Comparison of ENCODE assay signal across 8 cellular contexts in the genomic region with DNA sequence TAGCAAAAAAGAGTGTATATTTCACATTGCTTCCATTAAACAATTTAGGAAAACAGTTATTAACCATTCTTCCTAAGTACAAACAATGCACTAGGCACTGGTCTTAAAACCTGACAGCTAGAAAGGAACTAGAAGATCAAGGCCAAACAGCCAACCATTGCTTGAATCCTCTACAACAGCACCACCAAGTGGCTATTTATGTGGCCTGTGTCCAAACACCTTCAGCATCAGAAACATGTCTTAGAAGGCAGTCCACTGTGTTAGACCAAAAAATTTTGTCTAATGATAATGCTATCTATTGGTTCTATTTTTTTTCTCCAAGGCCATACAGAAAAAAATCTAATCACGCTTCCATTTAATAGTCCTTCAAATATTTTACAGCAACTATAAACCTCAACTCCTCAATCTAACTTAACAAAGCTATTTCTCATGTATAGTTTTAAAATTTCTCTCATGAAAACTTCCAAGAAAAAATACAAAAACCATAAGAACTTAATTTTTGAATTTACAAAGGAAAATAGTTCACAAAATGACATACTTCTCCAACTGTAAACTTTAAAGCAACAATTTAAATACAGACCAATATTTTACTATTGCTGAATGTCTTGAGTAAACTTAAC. TPM values are rescaled to one million over a fixed set of nuclear protein-coding genes. Genes with fewer than 3 reads are reported as not detected.
DNase-seq lines count a peak whose midpoint lies in the region; ATAC-seq and TF ChIP-seq lines count a peak whose summit lies in the region.

No MANE protein-coding gene starts in this region.

- peak; percentile 37 for DNase-seq in activated naive CD4-positive, alpha-beta T cell treated with anti-CD3 and anti-CD28 coated beads for 36 hours
- no peak for DNase-seq in activated naive CD4-positive, alpha-beta T cell treated with Interleukin-2 at 50 U/mL for 16 hours
- DNase-seq in IMR-90 (peak; percentile 38), epithelial cell of esophagus (ENCODE audit: low read depth) (peak; percentile 83), trophoblast cell (peak; percentile 37 to 81)

- no peak overlapping the region for H3K4me3 Mint-ChIP-seq in activated naive CD4-positive, alpha-beta T cell treated with anti-CD3 and anti-CD28 coated beads for 36 hours

- H3K18ac ChIP-seq in IMR-90 (ENCODE audit: low read depth, low read length), result no peak overlapping the region
- H3K18ac ChIP-seq in trophoblast cell (ENCODE audit: low read length), result no peak overlapping the region

- TF ChIP-seq CTCF in IMR-90 (conservative IDR thresholded peaks at IDR 0.05; ENCODE audit: low read depth, low read length) (peak; percentile 33), OCI-LY3 (IDR thresholded peaks at IDR 0.05; ENCODE audit: low read depth, low read length) (peak; percentile 70), epithelial cell of esophagus (IDR thresholded peaks at IDR 0.05; ENCODE audit: insufficient read depth, low read depth, low read length, missing control alignments) (peak; percentile 87)

- no peak overlapping the region for H3K4ac ChIP-seq in IMR-90 (ENCODE audit: low read depth, low read length)
- H3K4ac ChIP-seq in trophoblast cell (ENCODE audit: low read depth, low read length), result no peak overlapping the region

- peak; percentile 45 for TF ChIP-seq RAD21 in IMR-90 (IDR thresholded peaks at IDR 0.05; ENCODE audit: low read length)

- no peak overlapping the region for H3K9ac ChIP-seq in IMR-90 (ENCODE audit: low read depth, low read length)
- H3K9ac ChIP-seq in OCI-LY3 (ENCODE audit: low read length), result no peak overlapping the region
- H3K9ac ChIP-seq in trophoblast cell (ENCODE audit: low read length), result no peak overlapping the region

- H2AFZ ChIP-seq in IMR-90 (replicated peaks; ENCODE audit: low read length, poor library complexity), result no peak overlapping the region
- no peak overlapping the region for H2AFZ ChIP-seq in OCI-LY3 (ENCODE audit: low read depth, low read length)
- H2AFZ ChIP-seq in trophoblast cell (ENCODE audit: insufficient read depth, low read length, poor library complexity), result no peak overlapping the region

- H2AK5ac ChIP-seq in IMR-90 (ENCODE audit: low read depth, low read length), result no peak overlapping the region
- no peak overlapping the region for H2AK5ac ChIP-seq in trophoblast cell (ENCODE audit: low read length)

- H3K36me3 ChIP-seq in IMR-90 (ENCODE audit: control insufficient read depth, insufficient read depth, low read length), result peaks cover 1% of the 10 kb centered on the region; the same call in 1 of the 2 replicates
- peaks cover 30% of the 10 kb centered on the region for H3K36me3 ChIP-seq in OCI-LY3 (replicated peaks; ENCODE audit: low read depth, low read length)
- peaks cover 0 to 2% of the 10 kb centered on the region in 2 experiments for H3K36me3 ChIP-seq in trophoblast cell (ENCODE audit: control insufficient read depth in 1 of 2, insufficient read depth in 2 of 2, low read length in 2 of 2)

- no peak overlapping the region for H3K23ac ChIP-seq in IMR-90 (ENCODE audit: low read depth, low read length)
- H3K23ac ChIP-seq in trophoblast cell (ENCODE audit: low read length), result no peak overlapping the region

- no peak overlapping the region for H2BK120ac ChIP-seq in IMR-90 (ENCODE audit: low read depth, low read length)
- H2BK120ac ChIP-seq in trophoblast cell (ENCODE audit: insufficient read depth, low read length, poor library complexity), result no peak overlapping the region

- no peak overlapping the region for H2AK9ac ChIP-seq in IMR-90 (replicated peaks; ENCODE audit: low read depth, low read length, poor library complexity)

- no peak for TF ChIP-seq POLR2A in IMR-90 (IDR thresholded peaks at IDR 0.05; ENCODE audit: low read depth, low read length)

- H3K27me3 ChIP-seq in IMR-90 (ENCODE audit: control insufficient read depth, insufficient read depth, low read length) (no peaks in the 10 kb centered on the region), OCI-LY3 (ENCODE audit: low read depth, low read length) (no peaks in the 10 kb centered on the region), trophoblast cell (ENCODE audit: insufficient read depth, low read length) (no peaks in the 10 kb centered on the region)

- H3K4me1 ChIP-seq in IMR-90 (ENCODE audit: control insufficient read depth, insufficient read depth, low read length) (no peaks in the 10 kb centered on the region), OCI-LY3 (ENCODE audit: low read length) (no peaks in the 10 kb centered on the region), trophoblast cell (ENCODE audit: control insufficient read depth in 1 of 2, insufficient read depth in 2 of 2, low read length in 2 of 2) (no peaks in the 10 kb centered on the region)

- H3K14ac ChIP-seq in IMR-90 (replicated peaks; ENCODE audit: low read depth, low read length) (no peak overlapping the region), trophoblast cell (ENCODE audit: low read length) (no peak overlapping the region)

- peaks cover 2% of the 10 kb centered on the region for H3K4me1 Mint-ChIP-seq in activated naive CD4-positive, alpha-beta T cell treated with anti-CD3 and anti-CD28 coated beads for 36 hours (ENCODE audit: low read depth)

- no CpG with 5 or more reads among the region's 1 CpG for WGBS in IMR-90 (ENCODE audit: extremely low coverage in 2 of 2, insufficient read length in 1 of 2), 2 experiments
- WGBS in trophoblast cell (ENCODE audit: extremely low coverage, insufficient coverage, insufficient read length), result no CpG with 5 or more reads among the region's 1 CpG

- in situ Hi-C loops in IMR-90 (cut with MboI; ENCODE audit: low sequenced_read_pairs), result loop anchor here (10.0 kb wide), 1 partner anchor 112 kb away; no protein-coding TSS in a partner anchor

- ATAC-seq in GM21528 (IDR thresholded peaks at IDR 0.05; ENCODE audit: low FRiP score, unreplicated experiment) (peak; percentile 77), IMR-90 (ENCODE audit: low read depth) (no peak), HG02852 (IDR thresholded peaks at IDR 0.05; ENCODE audit: unreplicated experiment) (no peak)

- H3K9me3 Mint-ChIP-seq in activated naive CD4-positive, alpha-beta T cell treated with anti-CD3 and anti-CD28 coated beads for 36 hours, result no peaks in the 10 kb centered on the region

- H2BK5ac ChIP-seq in IMR-90 (ENCODE audit: low read depth, low read length, poor library complexity, severe bottlenecking), result no peak overlapping the region
- no peak overlapping the region for H2BK5ac ChIP-seq in trophoblast cell (ENCODE audit: low read depth, low read length, poor library complexity)

- no peak overlapping the region for H2BK12ac ChIP-seq in trophoblast cell (ENCODE audit: low read length)

- H4K20me1 ChIP-seq in IMR-90 (ENCODE audit: insufficient read depth, low read length), result no peaks in the 10 kb centered on the region
- no peaks in the 10 kb centered on the region; the same call in none of the 2 replicates for H4K20me1 ChIP-seq in OCI-LY3 (ENCODE audit: insufficient read depth, low read length)

- H3K9me1 ChIP-seq in IMR-90 (ENCODE audit: insufficient read depth, low read length), result no peaks in the 10 kb centered on the region

- H2BK20ac ChIP-seq in IMR-90 (ENCODE audit: low read depth, low read length), result no peak overlapping the region

- H3K79me2 ChIP-seq in OCI-LY3 (ENCODE audit: low read length) (no peaks in the 10 kb centered on the region), trophoblast cell (ENCODE audit: control insufficient read depth, insufficient read depth, low read length, poor library complexity) (no peaks in the 10 kb centered on the region)

- H2BK15ac ChIP-seq in IMR-90 (ENCODE audit: low read depth, low read length), result no peak overlapping the region

- dilution Hi-C loops in IMR-90 (cut with HindIII; ENCODE audit: low sequenced_read_pairs, unreplicated experiment), result no loop called here

- no peak overlapping the region for H3K27ac ChIP-seq in IMR-90 (ENCODE audit: insufficient read depth, low read length)
- H3K27ac ChIP-seq in OCI-LY3 (ENCODE audit: low read length), result no peak overlapping the region
- H3K27ac ChIP-seq in trophoblast cell (ENCODE audit: low read depth, low read length), result no peak overlapping the region

- no peak overlapping the region for H3K4me2 ChIP-seq in IMR-90 (ENCODE audit: low read depth, low read length)
- H3K4me2 ChIP-seq in OCI-LY3 (ENCODE audit: low read length), result no peak overlapping the region
- no peak overlapping the region for H3K4me2 ChIP-seq in trophoblast cell (ENCODE audit: low read length)

- H3K9me3 ChIP-seq in IMR-90 (ENCODE audit: control insufficient read depth, insufficient read depth, low read length) (no peaks in the 10 kb centered on the region), OCI-LY3 (ENCODE audit: insufficient read depth, low read length) (no peaks in the 10 kb centered on the region), trophoblast cell (ENCODE audit: insufficient read depth, low read depth, low read length) (no peaks in the 10 kb centered on the region)

- H4K8ac ChIP-seq in IMR-90 (ENCODE audit: low read depth in 2 of 2, low read length in 2 of 2), result no peak overlapping the region
- no peak overlapping the region for H4K8ac ChIP-seq in trophoblast cell (ENCODE audit: low read depth, low read length)

- BruUV-seq in IMR-90 (replicated peaks; lab: Mats Ljungman, UMichigan), result no TSS peak

- no peak overlapping the region for H3K4me3 ChIP-seq in IMR-90 (ENCODE audit: insufficient read depth, low read depth, low read length)
- H3K4me3 ChIP-seq in OCI-LY3 (ENCODE audit: low read length), result no peak overlapping the region
- H3K4me3 ChIP-seq in epithelial cell of esophagus (ENCODE audit: low read length), result no peak overlapping the region
- H3K4me3 ChIP-seq in trophoblast cell (ENCODE audit: low read depth, low read length), result no peak overlapping the region

- no peak overlapping the region for H4K12ac ChIP-seq in trophoblast cell (ENCODE audit: low read depth, low read length)

- POLR2A ChIA-PET in IMR-90 (lab: Charles Lee; ENCODE audit: unreplicated experiment), result no interaction called here

- no peak overlapping the region for H3K27ac Mint-ChIP-seq in activated naive CD4-positive, alpha-beta T cell treated with anti-CD3 and anti-CD28 coated beads for 36 hours

- H3K56ac ChIP-seq in IMR-90 (ENCODE audit: extremely low read depth, insufficient read depth, low read length), result no peak overlapping the region

- no peak overlapping the region for H4K5ac ChIP-seq in IMR-90 (ENCODE audit: low read depth, low read length)

- H4K91ac ChIP-seq in IMR-90 (ENCODE audit: insufficient read depth, low read depth, low read length), result no peak overlapping the region
- no peak overlapping the region for H4K91ac ChIP-seq in trophoblast cell (ENCODE audit: low read depth, low read length)

- H3K79me1 ChIP-seq in IMR-90 (ENCODE audit: low read depth in 1 of 2, low read length in 2 of 2) (no peaks in the 10 kb centered on the region), trophoblast cell (ENCODE audit: low read length) (no peaks in the 10 kb centered on the region)

- H3K36me3 Mint-ChIP-seq in activated naive CD4-positive, alpha-beta T cell treated with anti-CD3 and anti-CD28 coated beads for 36 hours (ENCODE audit: low read depth), result peaks cover 33% of the 10 kb centered on the region

- intact Hi-C loops in activated naive CD4-positive, alpha-beta T cell treated with anti-CD3 and anti-CD28 coated beads for 36 hours (cut with micrococcal nuclease), result loop anchor here (1.0 kb wide), 2 partner anchors 112 to 133 kb away; no protein-coding TSS in a partner anchor
- intact Hi-C loops in IMR-90 (cut with micrococcal nuclease), result no loop called here

- no peaks in the 10 kb centered on the region for H3K27me3 Mint-ChIP-seq in activated naive CD4-positive, alpha-beta T cell treated with anti-CD3 and anti-CD28 coated beads for 36 hours (ENCODE audit: low read depth)

- CTCF ChIA-PET in activated naive CD4-positive, alpha-beta T cell treated with anti-CD3 and anti-CD28 coated beads for 36 hours (lab: Charles Lee), result no interaction called here
- CTCF ChIA-PET in IMR-90 (lab: Yijun Ruan, JAX), result interaction anchor here (0.6 kb wide), 1 partner anchor 111 kb away, joined by 3 read pairs; no protein-coding TSS in a partner anchor

RNA-seq across cellular contexts. Expression of a gene that starts 36.1 kb away (rescaled TPM):
- 10 to 100 TPM; 16.1 to 18.1 TPM for total RNA-seq in activated naive CD4-positive, alpha-beta T cell treated with anti-CD3 and anti-CD28 coated beads for 36 hours
- total RNA-seq in IMR-90 (2012; rRNA removed), result 6.1 and 12.2 TPM in 2 replicates
- polyA plus RNA-seq in IMR-90 (2012; rRNA removed), result 9.0 and 11.6 TPM in 2 replicates
- polyA plus RNA-seq in IMR-90 (2012; cell fraction: cytosol; rRNA removed), result 3.6 and 8.4 TPM in 2 replicates
- 8.0 and 11.5 TPM in 2 replicates for polyA plus RNA-seq in IMR-90 (2012; cell fraction: nucleus; rRNA removed; ENCODE audit: low replicate concordance)
- 9.0 and 10.0 TPM in 2 replicates for polyA plus RNA-seq in trophoblast cell (2013)

Comparison
In these comparisons a context has a peak if more than half of its experiments do, and no peak if none do; other contexts are left out.
1. CTCF ChIP-seq: peak in every context shown above with its lines; median percentile 87 in epithelial cell of esophagus; 70 in OCI-LY3; 33 in IMR-90.